Comparison of ENCODE assay signal across 29 cellular contexts in genomic region chr4:54904953-54905352, GRCh38.
"Had no signal": no experiment of that assay in that cellular context is flagged by ENCODE, and none has a peak within 500 bp of the region (broad histone marks: within the 10 kb centered on the region; RNA-seq: fewer than 3 reads in every experiment).

No MANE protein-coding gene starts in this region.

- ATAC-seq: Panc1, Right ventricle myocardium inferior, SK-N-SH treated with all-trans-retinoic acid at 6 μM for 48 hours had no signal

- H3K27ac ChIP-seq: PC-9, RWPE1, SJCRH30, SK-N-MC had no signal

- DNase-seq: Kasumi-1, MM.1S, MV-4-11, NCI-H1092, NCI-H1105, NCI-H1417 treated with DMSO at 0.1 percent for 48 hours, NCI-H1436 treated with DMSO at 0.1 percent for 48 hours, NCI-H1694 treated with DMSO at 0.1 percent for 48 hours, NCI-H187 treated with DMSO at 0.1 percent for 48 hours, NCI-H2029, NCI-H2081, NCI-H2171 treated with DMSO at 0.1 percent for 48 hours, NCI-H2227 treated with DMSO at 0.1 percent for 48 hours, NCI-H345, NCI-H446, NCI-H510A treated with DMSO at 0.1 percent for 48 hours, NCI-H524 treated with DMSO at 0.1 percent for 48 hours, NCI-H526 treated with DMSO at 0.1 percent for 48 hours, NCI-H774, PC-9, SHP77, SIG-M5, SJCRH30 had no signal

- H2AFZ ChIP-seq: PC-9 had no signal

- H3K4me1 ChIP-seq: SJCRH30 had no signal

- H3K36me3 ChIP-seq: SJCRH30 had no signal

- H3K4me3 ChIP-seq: PC-9, SJCRH30, SK-N-MC had no signal

- H3K4me2 ChIP-seq: PC-9 had no signal

- FAIRE-seq: RCC 7860 had no signal

- H3K27me3 ChIP-seq: SJCRH30 had no signal
